Comparison of ENCODE assay signal across 1 cellular context in genomic region chr12:61043838-61044237, GRCh38.
TF ChIP-seq lines count a peak whose summit lies in the region.

No MANE protein-coding gene starts in this region.

TF ChIP-seq in H1, 55 proteins besides CTCF, POLR2A, EP300 and RAD21:
- TF ChIP-seq TEAD4 (IDR thresholded peaks at IDR 0.05; ENCODE audit: low read depth, low read length): no peak
